In the genomic region with DNA sequence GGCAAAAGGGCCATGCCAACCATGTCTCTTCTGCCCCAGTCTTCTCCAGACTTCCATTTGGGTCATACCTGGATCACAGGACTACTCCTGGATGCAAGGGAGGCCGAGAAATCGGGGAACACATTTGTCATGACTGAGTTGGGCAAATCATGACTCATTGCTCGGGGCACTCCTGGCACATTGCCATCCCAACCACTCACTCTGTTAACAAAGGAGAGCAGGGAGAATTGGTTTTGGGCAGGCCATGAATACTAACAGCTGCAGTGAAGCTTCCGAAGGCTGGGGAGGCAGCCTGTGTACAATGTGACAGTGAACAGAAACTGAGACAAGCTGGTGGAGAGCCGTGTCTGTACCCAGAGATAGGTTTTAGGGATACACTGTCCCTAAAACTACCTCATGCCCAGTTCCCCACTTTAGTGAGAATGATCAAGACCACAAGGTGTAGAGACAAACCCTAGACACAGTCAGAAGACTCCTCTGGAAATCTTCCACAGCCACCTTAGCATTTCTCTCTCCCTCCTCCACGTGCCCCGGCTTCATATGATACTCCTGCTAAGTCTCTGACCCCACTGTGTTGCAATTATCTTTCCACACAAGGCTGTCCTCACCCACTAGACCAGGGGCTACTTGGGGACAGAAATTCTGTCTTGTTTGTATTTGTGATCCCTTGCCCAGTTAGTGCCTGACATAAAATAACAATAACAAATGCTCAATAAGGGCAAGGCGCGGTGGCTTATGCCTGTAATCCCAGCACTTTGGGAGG, we compare ENCODE assay signal across 8 cellular contexts. TPM values are rescaled to one million over a fixed set of nuclear protein-coding genes. Genes with fewer than 3 reads are reported as not detected.
DNase-seq lines count a peak whose midpoint lies in the region; ATAC-seq and TF ChIP-seq lines count a peak whose summit lies in the region.

No MANE protein-coding gene starts in this region.

- H3K27ac Mint-ChIP-seq in MCF 10A (ENCODE audit: low read depth, unreplicated experiment) (peak overlapping the region; percentile 86), WTC11 (no peak overlapping the region)

- H3K27me3 Mint-ChIP-seq in MCF 10A (ENCODE audit: insufficient read depth, unreplicated experiment) (no peaks in the 10 kb centered on the region), WTC11 (ENCODE audit: low read depth) (no peaks in the 10 kb centered on the region)

- CTCF ChIA-PET in MCF 10A (lab: Yijun Ruan, JAX) (interaction anchor here (0.6 to 1.6 kb wide), 4 partner anchors 37 to 103 kb away, joined by 3 to 7 read pairs (median 3); no protein-coding TSS in a partner anchor), WTC11 (lab: Charles Lee) (interaction anchor here (1.0 kb wide), 1 partner anchor 46 kb away, joined by 4 read pairs; no protein-coding TSS in a partner anchor)

- peaks cover 15% of the 10 kb centered on the region for H3K4me1 ChIP-seq in osteoblast (ENCODE audit: insufficient read depth, low read length)

- H3K36me3 Mint-ChIP-seq in MCF 10A (ENCODE audit: insufficient read depth, unreplicated experiment), result no peaks in the 10 kb centered on the region
- no peaks in the 10 kb centered on the region for H3K36me3 Mint-ChIP-seq in WTC11

- H3K4me3 Mint-ChIP-seq in MCF 10A (ENCODE audit: unreplicated experiment) (no peak overlapping the region), WTC11 (no peak overlapping the region)

- POLR2A ChIA-PET in MCF 10A (lab: Yijun Ruan, JAX) (interaction anchor here (0.6 to 2.1 kb wide), 6 partner anchors 9 to 362 kb away, joined by 3 to 6 read pairs (median 4); a partner anchor contains a TSS), WTC11 (lab: Charles Lee) (no interaction called here)

- H3K27me3 ChIP-seq in osteoblast (ENCODE audit: insufficient read depth, low read length), result no peaks in the 10 kb centered on the region

- intact Hi-C loops in MCF 10A (cut with micrococcal nuclease), result no loop called here

- no peaks in the 10 kb centered on the region for H3K36me3 ChIP-seq in osteoblast (ENCODE audit: insufficient read depth, low read length)

- H3K4me1 Mint-ChIP-seq in MCF 10A (ENCODE audit: insufficient read depth, unreplicated experiment) (peaks cover 23% of the 10 kb centered on the region), WTC11 (peaks cover 24% of the 10 kb centered on the region)

- no TSS peak for BruUV-seq in MCF 10A (replicated peaks; lab: Mats Ljungman, UMichigan)

- ATAC-seq in GM19395 (IDR thresholded peaks at IDR 0.05; ENCODE audit: unreplicated experiment) (no peak), HG02642 (IDR thresholded peaks at IDR 0.05; ENCODE audit: poor library complexity, unreplicated experiment) (no peak), WTC11 (no peak)

- H3K9me3 Mint-ChIP-seq in MCF 10A (ENCODE audit: unreplicated experiment) (no peaks in the 10 kb centered on the region), WTC11 (peaks cover 11% of the 10 kb centered on the region)

- no peak overlapping the region for H3K27ac ChIP-seq in osteoblast (ENCODE audit: low read depth, low read length)

- H3K4me3 ChIP-seq in osteoblast (ENCODE audit: insufficient read depth, low read length), result no peak overlapping the region

- H3K9me3 ChIP-seq in osteoblast (ENCODE audit: low read depth, low read length), result no peaks in the 10 kb centered on the region

- no peaks in the 10 kb centered on the region for H3K79me2 ChIP-seq in osteoblast (ENCODE audit: insufficient read depth, low read length)

- TF ChIP-seq CTCF in MCF 10A (IDR thresholded peaks at IDR 0.05; ENCODE audit: unreplicated experiment) (no peak), osteoblast (IDR thresholded peaks at IDR 0.05; ENCODE audit: extremely low read depth, low read depth, low read length) (no peak), WTC11 (IDR thresholded peaks at IDR 0.05) (no peak)

- H3K4me2 ChIP-seq in osteoblast (ENCODE audit: insufficient read depth, low read length), result peak overlapping the region; percentile 25

- H2AFZ ChIP-seq in osteoblast (ENCODE audit: low read length), result peak overlapping the region; percentile 50

- peak; percentile 3 for DNase-seq in GM04503 (ENCODE audit: low read depth)
- peak; percentile 67 for DNase-seq in NCI-H2107 (lab: John Stamatoyannopoulos, UW)
- DNase-seq in MCF 10A (ENCODE audit: unreplicated experiment), result peak; percentile 96
- no peak for DNase-seq in osteoblast (ENCODE audit: insufficient read length, low spot score, missing footprints)
- DNase-seq in WTC11 (ENCODE audit: low spot score), result no peak
- no peak for DNase-seq in hepatic stellate cell (ENCODE audit: low spot score)

- no peaks in the 10 kb centered on the region for H4K20me1 ChIP-seq in osteoblast (ENCODE audit: insufficient read depth, low read length)

TF ChIP-seq in WTC11, 78 proteins besides CTCF, POLR2A, EP300 and RAD21:
- TF ChIP-seq ELF4 (CRISPR knock-in tag; IDR thresholded peaks at IDR 0.05; ENCODE audit: low read depth) (no peak), RORB (CRISPR knock-in tag; IDR thresholded peaks at IDR 0.05) (no peak), NFATC4 (CRISPR knock-in tag; IDR thresholded peaks at IDR 0.05) (no peak), ZNF416 (CRISPR knock-in tag; IDR thresholded peaks at IDR 0.05) (no peak)

RNA-seq across cellular contexts. Expression of a gene that starts 10.5 kb away (rescaled TPM):
- total RNA-seq in MCF 10A (2022) (24.4 and 30.9 TPM in 2 replicates), osteoblast (2.2 and 4.1 TPM in 2 replicates), WTC11 (2021) (148 to 192 TPM (median 156 TPM) in 3 replicates)

RNA-seq across cellular contexts. Expression of a gene that starts 41.7 kb away (rescaled TPM):
- total RNA-seq in MCF 10A (2022) (0.17 TPM in 1 of 2 replicates, not detected in the other), osteoblast (8.0 TPM in 2 replicates), WTC11 (2021) (32.9 to 36.9 TPM (median 36.6 TPM) in 3 replicates)

Comparison
In these comparisons a context has a peak if more than half of its experiments do, and no peak if none do; other contexts are left out.
1. DNase-seq: peak in GM04503 (single experiment), NCI-H2107 (single experiment) and MCF 10A (single experiment); none in osteoblast (single experiment), WTC11 (single experiment) and hepatic stellate cell (single experiment).